In the genomic region with DNA sequence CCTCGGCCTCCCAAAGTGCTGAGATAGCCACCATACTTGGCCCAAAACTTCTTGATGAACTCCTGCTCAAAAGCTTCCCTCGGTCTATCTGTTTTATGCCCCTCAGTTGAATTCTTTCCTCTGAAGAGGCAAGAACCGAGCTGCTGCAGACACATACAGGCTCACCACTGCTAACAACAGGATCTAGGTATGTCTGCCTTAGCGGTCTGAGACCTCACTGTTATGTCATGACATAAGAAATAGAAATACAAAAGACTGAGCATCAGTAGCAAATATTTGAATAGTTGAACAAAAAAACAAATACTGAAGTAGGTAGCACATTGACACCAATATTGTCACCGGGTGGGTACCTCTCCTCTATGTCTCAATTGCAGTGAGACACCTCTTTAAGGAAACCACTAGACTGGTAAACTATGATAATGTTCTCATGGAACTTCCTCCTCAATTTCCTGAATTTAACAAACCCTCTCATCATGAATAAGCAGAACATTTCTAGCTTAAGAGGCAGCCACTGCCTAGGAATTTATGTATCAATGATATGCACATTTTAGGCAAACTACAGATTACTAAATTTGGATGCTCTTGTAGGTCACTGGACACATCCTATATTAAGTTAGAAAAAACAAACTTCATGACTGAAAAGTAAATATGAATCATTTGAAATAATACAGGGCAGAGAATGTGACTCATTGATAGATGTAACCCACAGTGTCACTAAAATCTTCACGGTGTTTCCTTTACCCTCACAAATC, we compare ENCODE assay signal across 10 cellular contexts. TPM values are rescaled to one million over a fixed set of nuclear protein-coding genes. Genes with fewer than 3 reads are reported as not detected.
DNase-seq lines count a peak whose midpoint lies in the region; ATAC-seq and TF ChIP-seq lines count a peak whose summit lies in the region.
"Had no signal": no experiment of that assay in that cellular context is flagged by ENCODE, and none has a peak within 500 bp of the region (broad histone marks: within the 10 kb centered on the region; RNA-seq: fewer than 3 reads in every experiment).

No MANE protein-coding gene starts in this region.

- DNase-seq in Daoy (ENCODE audit: low read depth) (peak; percentile 11), HS-5 (ENCODE audit: low read depth) (peak; percentile 40), NCI-H82 treated with DMSO at 0.1 percent for 48 hours (lab: John Stamatoyannopoulos, UW; ENCODE audit: unreplicated experiment) (no peak), middle frontal gyrus (ENCODE audit: extremely low spot score, low spot score) (no peak), NCI-H2171 (lab: John Stamatoyannopoulos, UW) (no peak)
- DNase-seq in activated CD4-positive, alpha-beta memory T cell treated with anti-CD3 and anti-CD28 coated beads, Interleukin-2, amount 10 ng/mL, durations not matched to agents 7 days and 5 days = no peak
- DNase-seq: stimulated activated CD4-positive, alpha-beta T cell treated with anti-CD3 and anti-CD28 coated beads, Interleukin-2, amount 100 ng/mL, for 24 hours had no signal

- peaks cover 0 to 16% (median 8%) of the 10 kb centered on the region in 4 donors for H3K4me1 ChIP-seq in liver (ENCODE audit: control insufficient read depth in 4 of 4, insufficient read depth in 4 of 4, low read length in 3 of 4)
- H3K4me1 ChIP-seq: suprapubic skin had no signal

- no peak for TF ChIP-seq RAD21 in liver (IDR thresholded peaks at IDR 0.05)

- H3K4me3 ChIP-seq in liver (ENCODE audit: low read depth in 1 of 3, low read length in 3 of 3) = no peak overlapping the region
- H3K4me3 ChIP-seq: suprapubic skin had no signal

- POLR2A ChIA-PET in activated CD4-positive, alpha-beta memory T cell treated with anti-CD3 and anti-CD28 coated beads, Interleukin-2, amount 10 ng/mL, durations not matched to agents 7 days and 5 days (lab: Charles Lee) = interaction anchor here (3.1 kb wide), 1 partner anchor 9 kb away, joined by 16 read pairs; a partner anchor contains a TSS

- no peaks in the 10 kb centered on the region for H3K9me3 Mint-ChIP-seq in activated CD4-positive, alpha-beta memory T cell treated with anti-CD3 and anti-CD28 coated beads, Interleukin-2, amount 10 ng/mL, durations not matched to agents 7 days and 5 days

- no peaks in the 10 kb centered on the region for H3K36me3 Mint-ChIP-seq in activated CD4-positive, alpha-beta memory T cell treated with anti-CD3 and anti-CD28 coated beads, Interleukin-2, amount 10 ng/mL, durations not matched to agents 7 days and 5 days (ENCODE audit: low read depth)

- H3K27ac Mint-ChIP-seq in activated CD4-positive, alpha-beta memory T cell treated with anti-CD3 and anti-CD28 coated beads, Interleukin-2, amount 10 ng/mL, durations not matched to agents 7 days and 5 days = peak overlapping the region; percentile 80

- no peak for TF ChIP-seq CTCF in liver (IDR thresholded peaks at IDR 0.05; ENCODE audit: low read depth, low read length, missing input control)

- peaks cover 23% of the 10 kb centered on the region for H3K4me1 Mint-ChIP-seq in activated CD4-positive, alpha-beta memory T cell treated with anti-CD3 and anti-CD28 coated beads, Interleukin-2, amount 10 ng/mL, durations not matched to agents 7 days and 5 days

- no peaks in the 10 kb centered on the region for H3K36me3 ChIP-seq in liver (ENCODE audit: control insufficient read depth in 4 of 4, insufficient read depth in 3 of 4, low read depth in 1 of 4, low read length in 3 of 4)
- H3K36me3 ChIP-seq: suprapubic skin had no signal

- no peak for ATAC-seq in HG03108 (IDR thresholded peaks at IDR 0.05; ENCODE audit: unreplicated experiment)

- CTCF ChIA-PET in activated CD4-positive, alpha-beta memory T cell treated with anti-CD3 and anti-CD28 coated beads, Interleukin-2, amount 10 ng/mL, durations not matched to agents 7 days and 5 days (lab: Charles Lee) = no interaction called here

- H3K9ac ChIP-seq in liver (ENCODE audit: low read depth in 1 of 2, low read length in 2 of 2) = no peak overlapping the region

- no peaks in the 10 kb centered on the region for H3K27me3 ChIP-seq in liver (ENCODE audit: control insufficient read depth in 4 of 4, insufficient read depth in 4 of 4, low read length in 3 of 4)
- H3K27me3 ChIP-seq: suprapubic skin had no signal

- no peaks in the 10 kb centered on the region for H3K27me3 Mint-ChIP-seq in activated CD4-positive, alpha-beta memory T cell treated with anti-CD3 and anti-CD28 coated beads, Interleukin-2, amount 10 ng/mL, durations not matched to agents 7 days and 5 days

- WGBS in liver = 85% methylated on average over 6 of the region's 6 CpGs

- H3K27ac ChIP-seq in liver (ENCODE audit: low read depth in 1 of 2, low read length in 2 of 2) = no peak overlapping the region
- H3K27ac ChIP-seq: suprapubic skin had no signal

- no peaks in the 10 kb centered on the region for H3K9me3 ChIP-seq in liver (ENCODE audit: control insufficient read depth in 4 of 4, low read length in 3 of 4)
- H3K9me3 ChIP-seq: suprapubic skin had no signal

- no peak overlapping the region for H3K4me3 Mint-ChIP-seq in activated CD4-positive, alpha-beta memory T cell treated with anti-CD3 and anti-CD28 coated beads, Interleukin-2, amount 10 ng/mL, durations not matched to agents 7 days and 5 days

TF ChIP-seq in liver, 16 proteins besides CTCF, POLR2A, EP300 and RAD21:
- TF ChIP-seq, protein P1, sequence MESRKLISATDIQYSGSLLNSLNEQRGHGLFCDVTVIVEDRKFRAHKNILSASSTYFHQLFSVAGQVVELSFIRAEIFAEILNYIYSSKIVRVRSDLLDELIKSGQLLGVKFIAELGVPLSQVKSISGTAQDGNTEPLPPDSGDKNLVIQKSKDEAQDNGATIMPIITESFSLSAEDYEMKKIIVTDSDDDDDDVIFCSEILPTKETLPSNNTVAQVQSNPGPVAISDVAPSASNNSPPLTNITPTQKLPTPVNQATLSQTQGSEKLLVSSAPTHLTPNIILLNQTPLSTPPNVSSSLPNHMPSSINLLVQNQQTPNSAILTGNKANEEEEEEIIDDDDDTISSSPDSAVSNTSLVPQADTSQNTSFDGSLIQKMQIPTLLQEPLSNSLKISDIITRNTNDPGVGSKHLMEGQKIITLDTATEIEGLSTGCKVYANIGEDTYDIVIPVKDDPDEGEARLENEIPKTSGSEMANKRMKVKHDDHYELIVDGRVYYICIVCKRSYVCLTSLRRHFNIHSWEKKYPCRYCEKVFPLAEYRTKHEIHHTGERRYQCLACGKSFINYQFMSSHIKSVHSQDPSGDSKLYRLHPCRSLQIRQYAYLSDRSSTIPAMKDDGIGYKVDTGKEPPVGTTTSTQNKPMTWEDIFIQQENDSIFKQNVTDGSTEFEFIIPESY (IDR thresholded peaks at IDR 0.05) = peak; percentile 15
- TF ChIP-seq HNF4A (conservative IDR thresholded peaks at IDR 0.05) = no peak

RNA-seq across cellular contexts. Expression of a gene that starts 9.4 kb away (rescaled TPM):
- 22.7 and 61.3 TPM in 2 replicates for total RNA-seq in Daoy (2014; rRNA removed; shearing (Covaris generic))
- total RNA-seq in activated CD4-positive, alpha-beta memory T cell treated with anti-CD3 and anti-CD28 coated beads, Interleukin-2, amount 10 ng/mL, durations not matched to agents 7 days and 5 days = 10 to 100 TPM; 16.7 to 17.2 TPM
- 1 to 10 TPM; 7.6 to 8.9 TPM for total RNA-seq in liver
- 1 to 10 TPM; 1.9 to 2.0 TPM for polyA plus RNA-seq in liver

Comparison
In these comparisons a context has a peak if more than half of its experiments do, and no peak if none do; other contexts are left out.
1. DNase-seq: peak in Daoy (single experiment) and HS-5 (single experiment); none in activated CD4-positive, alpha-beta memory T cell treated with anti-CD3 and anti-CD28 coated beads, Interleukin-2, amount 10 ng/mL, durations not matched to agents 7 days and 5 days (single experiment), NCI-H82 treated with DMSO at 0.1 percent for 48 hours (single experiment), middle frontal gyrus (single experiment) and NCI-H2171 (single experiment).